ENCODE assay signal across 10 cellular contexts in the genomic region with DNA sequence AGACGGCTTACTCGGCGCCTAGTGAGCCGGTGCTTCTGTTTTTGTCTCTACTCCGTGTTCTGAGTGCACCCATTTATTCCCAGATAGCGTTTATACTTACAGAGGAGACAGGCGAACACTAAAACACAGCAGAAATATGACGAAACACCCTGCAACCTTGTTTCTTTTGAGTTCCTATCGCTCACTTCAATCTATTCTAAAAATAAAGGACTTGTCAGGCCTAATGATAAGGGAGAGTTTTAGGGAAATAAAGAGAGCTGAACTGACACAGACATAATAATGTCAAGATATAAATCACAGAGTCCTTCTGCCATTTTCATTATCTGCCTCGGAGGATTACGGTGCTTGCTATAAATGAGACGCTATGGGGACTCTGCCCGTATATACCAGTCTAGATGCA.
"Had no signal": no experiment of that assay in that cellular context is flagged by ENCODE, and none has a peak within 500 bp of the region (broad histone marks: within the 10 kb centered on the region; RNA-seq: fewer than 3 reads in every experiment).

No MANE protein-coding gene starts in this region.

- ATAC-seq: HCT116, HepG2 had no signal

- H3K36me3 Mint-ChIP-seq: IgD-negative memory B cell had no signal

- H3K27ac Mint-ChIP-seq: HFFc6, IgD-negative memory B cell had no signal

- H3K4me3 Mint-ChIP-seq: HFFc6, IgD-negative memory B cell had no signal

- DNase-seq: GM23248, GOT3, H7, HFFc6, KG1 had no signal

- H3K4me3 ChIP-seq: GM23248, HAP-1 had no signal

- H3K4me1 Mint-ChIP-seq: IgD-negative memory B cell had no signal

- H3K36me3 ChIP-seq: HAP-1 had no signal

- H3K9me3 ChIP-seq: HAP-1 had no signal

- H3K27ac ChIP-seq: GM23248, HL-60 had no signal

- H3K27me3 Mint-ChIP-seq: IgD-negative memory B cell had no signal
